ENCODE assay signal across 8 cellular contexts in the genomic region with DNA sequence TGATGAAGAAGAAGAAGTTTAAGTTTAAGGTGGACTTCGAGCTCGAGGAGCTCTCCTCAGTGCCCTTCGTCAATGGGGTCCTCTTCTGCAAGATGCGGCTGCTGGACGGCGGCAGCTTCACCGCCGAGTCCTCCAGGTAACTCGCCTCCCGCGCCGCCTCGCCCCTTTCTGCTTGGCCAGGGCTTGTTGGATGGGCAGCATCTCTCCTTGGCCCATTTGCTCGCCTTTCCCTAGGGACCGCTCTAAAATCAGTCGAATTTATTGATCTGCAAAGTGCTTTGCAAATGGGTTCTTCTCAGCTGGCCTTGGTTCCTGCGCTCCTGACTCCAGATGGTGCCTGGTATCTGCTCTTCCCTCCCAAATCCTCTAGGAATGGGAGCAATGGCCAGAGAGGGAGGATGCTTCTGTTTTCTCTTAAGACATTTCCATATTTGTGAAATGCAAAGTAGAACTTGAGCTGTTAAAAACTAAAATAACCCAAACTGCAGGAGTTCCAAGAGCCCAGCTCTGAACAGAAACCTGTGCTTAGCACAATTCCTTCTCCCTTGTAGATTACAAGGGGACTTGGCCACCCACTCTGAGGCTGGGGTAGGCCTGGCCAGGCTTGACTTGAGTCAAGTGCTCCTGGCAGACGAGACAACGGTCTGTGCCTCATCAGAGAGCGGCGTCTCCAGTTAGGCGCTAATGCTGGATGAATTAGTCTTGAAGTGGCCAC. TPM values are rescaled to one million over a fixed set of nuclear protein-coding genes. Genes with fewer than 3 reads are reported as not detected.
DNase-seq lines count a peak whose midpoint lies in the region; ATAC-seq, FAIRE-seq and TF ChIP-seq lines count a peak whose summit lies in the region.

No MANE protein-coding gene starts in this region.

- no peak for TF ChIP-seq CTCF in A549 (IDR thresholded peaks at IDR 0.05)

- H3K27me3 Mint-ChIP-seq in memory B cell: no peaks in the 10 kb centered on the region
- H3K27me3 Mint-ChIP-seq in stimulated activated naive B cell treated with anti-CD40 and anti-IgM and Interleukin-4, amounts not matched to agents 10 μg/mL and 1 μg/mL and 100 μg/mL, for 72 hours: no peaks in the 10 kb centered on the region

- CTCF ChIA-PET in A549 (lab: Yijun Ruan, JAX): interaction anchor here (0.6 to 4.7 kb wide), 23 partner anchors 9 to 391 kb away, joined by 3 to 41 read pairs (median 4); no protein-coding TSS in a partner anchor

- H3K4me3 ChIP-seq in A549 (peak overlapping the region; percentile 66), ectodermal cell (ENCODE audit: insufficient read depth, low read depth, low read length) (peak overlapping the region; percentile 44)

- H3K9me3 ChIP-seq in A549 (no peaks in the 10 kb centered on the region), ectodermal cell (ENCODE audit: control insufficient read depth, low read length) (no peaks in the 10 kb centered on the region)

- peak overlapping the region; percentile 93 for H3K4me3 Mint-ChIP-seq in memory B cell
- peak overlapping the region; percentile 95 for H3K4me3 Mint-ChIP-seq in stimulated activated naive B cell treated with anti-CD40 and anti-IgM and Interleukin-4, amounts not matched to agents 10 μg/mL and 1 μg/mL and 100 μg/mL, for 72 hours

- no peak for TF ChIP-seq EP300 in A549 (IDR thresholded peaks at IDR 0.05)

- peak; percentile 70 for TF ChIP-seq POLR2A in A549 (IDR thresholded peaks at IDR 0.05; ENCODE audit: low read length)

- peak overlapping the region; percentile 98 for H3K4me2 ChIP-seq in A549

- peaks cover 13% of the 10 kb centered on the region for H3K4me1 Mint-ChIP-seq in memory B cell
- H3K4me1 Mint-ChIP-seq in stimulated activated naive B cell treated with anti-CD40 and anti-IgM and Interleukin-4, amounts not matched to agents 10 μg/mL and 1 μg/mL and 100 μg/mL, for 72 hours: peaks cover 11 to 27% of the 10 kb centered on the region in 2 donors

- peak overlapping the region; percentile 39 for H3K27ac Mint-ChIP-seq in memory B cell
- H3K27ac Mint-ChIP-seq in stimulated activated naive B cell treated with anti-CD40 and anti-IgM and Interleukin-4, amounts not matched to agents 10 μg/mL and 1 μg/mL and 100 μg/mL, for 72 hours: peak overlapping the region; percentile 96

- TF ChIP-seq RAD21 in A549 (conservative IDR thresholded peaks at IDR 0.05 in 1 of 2, IDR thresholded peaks at IDR 0.05 in 1 of 2): no peak

- no peaks in the 10 kb centered on the region for H3K36me3 ChIP-seq in ectodermal cell (ENCODE audit: control insufficient read depth, insufficient read depth, low read length)

- peaks cover 9% of the 10 kb centered on the region for H3K27me3 ChIP-seq in ectodermal cell (ENCODE audit: control insufficient read depth, insufficient read depth, low read length, poor library complexity, severe bottlenecking)

- no peaks in the 10 kb centered on the region for H3K9me3 Mint-ChIP-seq in memory B cell
- no peaks in the 10 kb centered on the region for H3K9me3 Mint-ChIP-seq in stimulated activated naive B cell treated with anti-CD40 and anti-IgM and Interleukin-4, amounts not matched to agents 10 μg/mL and 1 μg/mL and 100 μg/mL, for 72 hours

- FAIRE-seq in A549 (lab: Jason Lieb, UNC): no peak

- H3K4me1 ChIP-seq in A549 (peaks cover 19% of the 10 kb centered on the region), ectodermal cell (ENCODE audit: control insufficient read depth, insufficient read depth, low read length) (no peaks in the 10 kb centered on the region)

- POLR2A ChIA-PET in A549 (lab: Yijun Ruan, JAX): interaction anchor here (0.8 to 2.2 kb wide), 5 partner anchors 55 to 360 kb away, joined by 3 to 12 read pairs (median 3); a partner anchor contains a TSS

- WGBS in A549 (ENCODE audit: missing lambda C conversion rate): 5% methylated on average over 19 of the region's 22 CpGs
- 6 to 8% methylated on average over 22 of the region's 22 CpGs for WGBS in ectodermal cell, 2 experiments

- ATAC-seq in A549 (peak; percentile 84 to 95), GM18511 (IDR thresholded peaks at IDR 0.05; ENCODE audit: unreplicated experiment) (peak; percentile 17), HG03060 (IDR thresholded peaks at IDR 0.05; ENCODE audit: low read depth, unreplicated experiment) (peak; percentile 23), memory B cell (ENCODE audit: low read depth) (no peak)
- ATAC-seq in stimulated activated naive B cell treated with anti-CD40 and anti-IgM and Interleukin-4, amounts not matched to agents 10 μg/mL and 1 μg/mL and 100 μg/mL, for 72 hours (replicated peaks): peak; percentile 63 to 65

- H3K27ac ChIP-seq in A549: peak overlapping the region; percentile 74 to 94
- H3K27ac ChIP-seq in ectodermal cell (ENCODE audit: insufficient read depth, low read depth, low read length, poor library complexity, severe bottlenecking): no peak overlapping the region

- H3K36me3 Mint-ChIP-seq in memory B cell: no peaks in the 10 kb centered on the region
- peaks cover 10 to 13% of the 10 kb centered on the region in 2 donors for H3K36me3 Mint-ChIP-seq in stimulated activated naive B cell treated with anti-CD40 and anti-IgM and Interleukin-4, amounts not matched to agents 10 μg/mL and 1 μg/mL and 100 μg/mL, for 72 hours

- DNase-seq in A549 (ENCODE audit: low read depth in 1 of 2, low spot score in 1 of 2): peak in 1 of 2 experiments; percentile 79
- peak; percentile 61 for DNase-seq in NCI-H460 (ENCODE audit: extremely low read depth, low read depth)
- DNase-seq in activated CD4-positive, alpha-beta T cell treated with anti-CD3 and anti-CD28 coated beads for 4 hours: peak; percentile 34 to 42
- peak in 1 of 2 donors; percentile 38 for DNase-seq in memory B cell (ENCODE audit: low spot score in 2 of 2)
- peak; percentile 62 for DNase-seq in stimulated activated naive B cell treated with anti-CD40 and anti-IgM and Interleukin-4, amounts not matched to agents 10 μg/mL and 1 μg/mL and 100 μg/mL, for 72 hours

TF ChIP-seq in A549, 52 proteins besides CTCF, POLR2A, EP300 and RAD21:
- TF ChIP-seq PHF8 (IDR thresholded peaks at IDR 0.05; ENCODE audit: borderline replicate concordance, low read depth) (peak; percentile 20; the same call in 1 of the 2 replicates), ZC3H11A (IDR thresholded peaks at IDR 0.05) (no peak)

RNA-seq across cellular contexts. Expression of a gene that starts 0.7 kb away (rescaled TPM):
- polyA plus RNA-seq in A549 (2011; rRNA removed): 7.4 and 7.9 TPM in 2 replicates
- 1.9 and 2.2 TPM in 2 replicates for polyA plus RNA-seq in A549 (2012; cell fraction: cytosol; rRNA removed)
- 1.3 and 2.0 TPM in 2 replicates for polyA plus RNA-seq in A549 (2012; cell fraction: nucleus; rRNA removed)
- 4.9 to 5.3 TPM (median 5.2 TPM) in 3 replicates for polyA plus RNA-seq in A549 (2017; fragmentation: RNase III; extraction: RNeasy Plus Mini Kit Qiagen cat#74134 plus additional on column Dnase treatment)
- polyA minus RNA-seq in A549 (2011; rRNA and poly(A)+ RNA removed): 5.0 and 5.1 TPM in 2 replicates
- total RNA-seq in NCI-H460 (2014; rRNA removed; shearing (Covaris generic)): 21.7 and 22.9 TPM in 2 replicates
- polyA plus RNA-seq in NCI-H460 (2014; cell fraction: nucleus; rRNA removed): 9.0 and 13.6 TPM in 2 replicates
- 5.8 TPM for polyA plus RNA-seq in ectodermal cell (2013, experiment 1 of 4)
- polyA plus RNA-seq in ectodermal cell (2013, experiment 2 of 4): 4.8 TPM
- 4.6 TPM for polyA plus RNA-seq in ectodermal cell (2013, experiment 3 of 4)
- 5.6 TPM for polyA plus RNA-seq in ectodermal cell (2013, experiment 4 of 4)
